Comparison of ENCODE assay signal across 18 cellular contexts in the genomic region with DNA sequence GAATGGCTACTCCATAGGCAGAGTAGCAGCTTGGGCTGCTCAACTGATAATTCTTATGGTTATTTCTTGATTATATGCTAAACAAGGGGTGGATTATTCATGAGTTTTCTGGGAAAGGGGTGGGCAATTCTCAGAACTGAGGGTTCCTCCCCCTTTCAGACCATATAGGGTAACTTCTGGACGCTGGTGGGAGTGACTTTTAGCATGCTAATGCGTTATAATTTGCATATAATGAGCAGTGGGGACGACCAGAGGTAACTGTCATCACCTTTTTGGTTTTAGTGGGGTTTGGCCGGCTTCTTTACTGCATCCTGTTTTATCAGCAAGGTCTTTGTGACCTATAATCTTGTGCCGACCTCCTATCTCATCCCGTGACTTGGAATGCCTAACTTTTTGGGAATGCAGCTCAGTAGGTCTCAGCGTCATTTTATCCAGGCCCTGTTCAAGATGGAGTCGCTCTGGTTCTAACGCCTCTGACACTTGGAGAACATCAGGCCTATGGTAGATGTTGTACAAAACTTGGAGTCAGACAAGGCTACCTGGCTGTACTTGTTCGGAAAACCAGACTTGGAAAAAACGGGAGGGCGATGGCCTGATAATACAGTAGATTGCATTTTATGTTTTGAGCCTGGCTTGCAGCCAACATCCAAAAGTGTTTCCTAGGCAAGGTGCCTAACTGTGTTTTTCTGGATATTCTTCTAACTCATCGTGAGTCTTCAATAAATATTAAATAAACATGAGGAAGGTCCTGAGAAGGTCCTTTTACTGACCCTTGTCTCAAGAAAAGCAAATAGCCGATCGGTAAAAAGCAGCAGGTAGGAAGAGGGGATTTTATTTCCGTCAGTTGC. TPM values are rescaled to one million over a fixed set of nuclear protein-coding genes. Genes with fewer than 3 reads are reported as not detected.
A peak's percentile ranks its signal among the peaks of the same experiment; 100 is the strongest.
DNase-seq lines count a peak whose midpoint lies in the region; ATAC-seq and TF ChIP-seq lines count a peak whose summit lies in the region.
"Had no signal": no experiment of that assay in that cellular context is flagged by ENCODE, and none has a peak within 500 bp of the region (broad histone marks: within the 10 kb centered on the region; RNA-seq: fewer than 3 reads in every experiment).

No MANE protein-coding gene starts in this region.

- TF ChIP-seq POLR2A in stomach (IDR thresholded peaks at IDR 0.05) = no peak

- H3K36me3 Mint-ChIP-seq in activated T-cell treated with anti-CD3 and anti-CD28 coated beads, Interleukin-2, amount 50 U/mL, for 4 hours (ENCODE audit: insufficient read depth) = peaks cover 1% of the 10 kb centered on the region
- H3K36me3 Mint-ChIP-seq in activated T-cell treated with anti-CD3 and anti-CD28 coated beads, Interleukin-2, amount 50 U/mL, for 72 hours (ENCODE audit: insufficient read depth in 2 of 2) = peaks cover 1 to 2% of the 10 kb centered on the region in 2 donors

- no peak overlapping the region for H2AFZ ChIP-seq in mesenchymal stem cell (ENCODE audit: low read depth, low read length)

- no peak for TF ChIP-seq EP300 in stomach (IDR thresholded peaks at IDR 0.05)

- no peaks in the 10 kb centered on the region for H3K9me3 Mint-ChIP-seq in activated T-cell treated with anti-CD3 and anti-CD28 coated beads, Interleukin-2, amount 50 U/mL, for 4 hours
- no peaks in the 10 kb centered on the region for H3K9me3 Mint-ChIP-seq in activated T-cell treated with anti-CD3 and anti-CD28 coated beads, Interleukin-2, amount 50 U/mL, for 72 hours

- no peaks in the 10 kb centered on the region for H3K36me3 ChIP-seq in mesenchymal stem cell (ENCODE audit: control insufficient read depth in 1 of 2, insufficient read depth in 2 of 2, low read depth in 1 of 2, low read length in 2 of 2)
- H3K36me3 ChIP-seq in stomach = no peaks in the 10 kb centered on the region
- H3K36me3 ChIP-seq: esophagus squamous epithelium, left lung had no signal

- H3K4me3 ChIP-seq in mesenchymal stem cell (ENCODE audit: insufficient read depth in 1 of 2, low read depth in 1 of 2, low read length in 2 of 2) = no peak overlapping the region
- no peak overlapping the region for H3K4me3 ChIP-seq in stomach

- no peak overlapping the region for H3K23ac ChIP-seq in mesenchymal stem cell (ENCODE audit: low read length in 2 of 2)

- no peak overlapping the region for H4K91ac ChIP-seq in mesenchymal stem cell (ENCODE audit: low read length)

- TF ChIP-seq CTCF in RWPE1 (conservative IDR thresholded peaks at IDR 0.05; ENCODE audit: low read depth) (no peak), stomach (IDR thresholded peaks at IDR 0.05) (no peak)

- H3K9me3 ChIP-seq in mesenchymal stem cell (ENCODE audit: control insufficient read depth, low read length) = no peaks in the 10 kb centered on the region
- H3K9me3 ChIP-seq in stomach = no peaks in the 10 kb centered on the region
- H3K9me3 ChIP-seq: esophagus squamous epithelium, left lung had no signal

- no peak overlapping the region for H3K4ac ChIP-seq in mesenchymal stem cell (ENCODE audit: low read depth in 1 of 2, low read length in 2 of 2)

- no peak for DNase-seq in activated T-cell treated with anti-CD3 and anti-CD28 coated beads, Interleukin-2, amount 50 U/mL, for 4 hours
- no peak for DNase-seq in activated T-cell treated with anti-CD3 and anti-CD28 coated beads, Interleukin-2, amount 50 U/mL, for 72 hours
- no peak for DNase-seq in RWPE1 (ENCODE audit: low spot score)
- no peak for DNase-seq in mesenchymal stem cell
- DNase-seq in stomach = no peak
- no peak for DNase-seq in GM03348 (ENCODE audit: low spot score)
- DNase-seq in DMS53 (lab: John Stamatoyannopoulos, UW) = no peak
- no peak for DNase-seq in Kasumi-1 (lab: John Stamatoyannopoulos, UW)
- DNase-seq: activated CD4-positive, alpha-beta T cell treated with anti-CD3 and anti-CD28 coated beads for 1 hour; activated T-cell treated with anti-CD3 and anti-CD28 coated beads, Interleukin-2, amount 50 U/mL, for 48 hours; aorta; COR-L47; esophagus squamous epithelium; GOT3; left lung; NCI-H1694; stimulated activated naive CD4-positive, alpha-beta T cell; T-helper 1 cell had no signal

- H3K27me3 Mint-ChIP-seq in activated T-cell treated with anti-CD3 and anti-CD28 coated beads, Interleukin-2, amount 50 U/mL, for 4 hours (ENCODE audit: low read depth) = no peaks in the 10 kb centered on the region
- H3K27me3 Mint-ChIP-seq in activated T-cell treated with anti-CD3 and anti-CD28 coated beads, Interleukin-2, amount 50 U/mL, for 72 hours (ENCODE audit: low read depth) = peaks cover 54% of the 10 kb centered on the region

- H3K27ac Mint-ChIP-seq in activated T-cell treated with anti-CD3 and anti-CD28 coated beads, Interleukin-2, amount 50 U/mL, for 72 hours = no peak overlapping the region

- peak overlapping the region; percentile 86 for H3K27ac ChIP-seq in RWPE1
- H3K27ac ChIP-seq in mesenchymal stem cell (ENCODE audit: low read length, poor library complexity, severe bottlenecking) = no peak overlapping the region
- peak overlapping the region in 4 of 5 donors; percentile 88 to 97 (median 93) for H3K27ac ChIP-seq in stomach

- H2BK12ac ChIP-seq in mesenchymal stem cell (ENCODE audit: low read length in 2 of 2) = no peak overlapping the region

- 79% methylated on average over 15 of the region's 16 CpGs for WGBS in mesenchymal stem cell
- 45 to 71% (median 62%) methylated on average over 14 to 16 of the region's 16 CpGs for WGBS in stomach, 5 donors

- no peak overlapping the region for H2BK15ac ChIP-seq in mesenchymal stem cell (ENCODE audit: low read depth, poor library complexity, severe bottlenecking)

- H3K4me2 ChIP-seq in mesenchymal stem cell (ENCODE audit: low read length, poor library complexity, severe bottlenecking) = no peak overlapping the region

- peaks cover 21% of the 10 kb centered on the region for H3K4me1 Mint-ChIP-seq in activated T-cell treated with anti-CD3 and anti-CD28 coated beads, Interleukin-2, amount 50 U/mL, for 4 hours (ENCODE audit: low read depth)
- H3K4me1 Mint-ChIP-seq in activated T-cell treated with anti-CD3 and anti-CD28 coated beads, Interleukin-2, amount 50 U/mL, for 72 hours (ENCODE audit: low read depth) = peaks cover 24% of the 10 kb centered on the region

- H3K14ac ChIP-seq in mesenchymal stem cell (ENCODE audit: low read length in 2 of 2) = no peak overlapping the region

- H3K27me3 ChIP-seq in mesenchymal stem cell (ENCODE audit: control insufficient read depth in 1 of 2, insufficient read depth in 1 of 2, low read length in 2 of 2) (peaks cover 0 to 33% of the 10 kb centered on the region in 2 experiments), stomach (peaks cover 0 to 18% (median 0%) of the 10 kb centered on the region in 3 donors)
- H3K27me3 ChIP-seq: esophagus squamous epithelium had no signal

- no peak overlapping the region for H2BK5ac ChIP-seq in mesenchymal stem cell (ENCODE audit: low read depth, low read length, poor library complexity, severe bottlenecking)

- no peak overlapping the region for H2AK5ac ChIP-seq in mesenchymal stem cell (ENCODE audit: low read length, severe bottlenecking)

- no peak overlapping the region for H3K18ac ChIP-seq in mesenchymal stem cell (ENCODE audit: low read depth in 1 of 2, low read length in 2 of 2)

- no peak overlapping the region for H2BK120ac ChIP-seq in mesenchymal stem cell (ENCODE audit: low read depth, low read length)

- H3K4me1 ChIP-seq in mesenchymal stem cell (ENCODE audit: control insufficient read depth, insufficient read depth, low read depth, low read length) (peaks cover 13% of the 10 kb centered on the region), stomach (peaks cover 3 to 38% (median 18%) of the 10 kb centered on the region in 4 donors)

- intact Hi-C loops in stomach (cut with DNase I; ENCODE audit: low total_unique reads) = no loop called here

- no peak overlapping the region for H3K9ac ChIP-seq in mesenchymal stem cell (ENCODE audit: low read length)

- no peak for ATAC-seq in activated T-cell treated with anti-CD3 and anti-CD28 coated beads, Interleukin-2, amount 50 U/mL, for 4 hours
- ATAC-seq in activated T-cell treated with anti-CD3 and anti-CD28 coated beads, Interleukin-2, amount 50 U/mL, for 72 hours (replicated peaks in 1 of 2) = no peak

- CTCF ChIA-PET in RWPE1 (lab: Yijun Ruan, JAX) = no interaction called here

- H3K4me3 Mint-ChIP-seq in activated T-cell treated with anti-CD3 and anti-CD28 coated beads, Interleukin-2, amount 50 U/mL, for 4 hours = peak overlapping the region; percentile 6
- no peak overlapping the region for H3K4me3 Mint-ChIP-seq in activated T-cell treated with anti-CD3 and anti-CD28 coated beads, Interleukin-2, amount 50 U/mL, for 72 hours

- peaks cover 14% of the 10 kb centered on the region for H3K79me1 ChIP-seq in mesenchymal stem cell (replicated peaks; ENCODE audit: low read length, poor library complexity, severe bottlenecking)

- POLR2A ChIA-PET in RWPE1 (lab: Yijun Ruan, JAX; ENCODE audit: low non-redundant PET) = no interaction called here

- H4K8ac ChIP-seq in mesenchymal stem cell (ENCODE audit: low read length) = peak overlapping the region; percentile 64

RNA-seq across cellular contexts. Expression of a gene that starts 1.8 kb away (rescaled TPM):
- total RNA-seq in activated T-cell treated with anti-CD3 and anti-CD28 coated beads, Interleukin-2, amount 50 U/mL, for 4 hours = 10 to 100 TPM in 2 of 3 donors, 1 to 10 TPM in 1; 8.6 to 10.6 (median 10.5) TPM
- 10 to 100 TPM; 15.0 to 19.5 TPM for total RNA-seq in activated T-cell treated with anti-CD3 and anti-CD28 coated beads, Interleukin-2, amount 50 U/mL, for 72 hours
- 20.3 TPM for polyA plus RNA-seq in mesenchymal stem cell (2013, experiment 1 of 2)
- polyA plus RNA-seq in mesenchymal stem cell (2013, experiment 2 of 2) = 18.8 TPM
- 10 to 100 TPM in 4 of 5 donors, 1 to 10 TPM in 1; 4.9 to 29.7 (median 19.3) TPM for total RNA-seq in stomach
- 1 to 10 TPM; 6.3 to 9.8 (median 9.7) TPM for polyA plus RNA-seq in stomach
